In genomic region chr16:89389504-89390223, GRCh38 we compare ENCODE assay signal across 8 cellular contexts.
A peak's percentile ranks its signal among the peaks of the same experiment; 100 is the strongest.
DNase-seq lines count a peak whose midpoint lies in the region; ATAC-seq, FAIRE-seq and TF ChIP-seq lines count a peak whose summit lies in the region.
"Not testable (repeated sequence)": the region's sequence is repeated elsewhere in the genome, so short reads cannot be mapped to it uniquely, and the experiment has no call there.

No MANE protein-coding gene starts in this region.

- H3K27ac ChIP-seq in CD8-positive, alpha-beta memory T cell (ENCODE audit: low read depth, low read length); kidney (ENCODE audit: low read depth in 2 of 2, low read length in 2 of 2): not testable (repeated sequence)

- not testable (repeated sequence) for H3K4me3 Mint-ChIP-seq in CD14-positive monocyte; CD8-positive, alpha-beta memory T cell; activated CD4-positive, alpha-beta T cell treated with anti-CD3 and anti-CD28 coated beads for 36 hours; activated T-helper 2 cell treated with anti-CD3 and anti-CD28 coated beads, Interferon-gamma antibody, Interleukin-2, Interleukin-4, amounts not matched to agents 10 μg/mL and 5 μg/mL and 100 μg/mL, durations not matched to agents 14 hours and 24 hours and 36 hours (ENCODE audit: low read depth); activated naive CD8-positive, alpha-beta T cell treated with anti-CD3 and anti-CD28 coated beads, Interleukin-2, amount 10 ng/mL, durations not matched to agents 7 days and 5 days; progenitor cell of endocrine pancreas (ENCODE audit: low read depth)
- peak overlapping the region in 4 of 10 donors; percentile 11 to 20 (median 12) for H3K4me3 Mint-ChIP-seq in naive thymus-derived CD8-positive, alpha-beta T cell

- not testable (repeated sequence) for FAIRE-seq in kidney (lab: Jason Lieb, UNC)

- H3K27ac Mint-ChIP-seq in CD14-positive monocyte (peak overlapping the region in 4 of 7 donors; percentile 4 to 68 (median 42)), progenitor cell of endocrine pancreas (peak overlapping the region; percentile 83)
- peak overlapping the region; percentile 30 to 80 (median 60) for H3K27ac Mint-ChIP-seq in CD8-positive, alpha-beta memory T cell
- H3K27ac Mint-ChIP-seq in activated CD4-positive, alpha-beta T cell treated with anti-CD3 and anti-CD28 coated beads for 36 hours, result peak overlapping the region; percentile 3
- peak overlapping the region; percentile 42 for H3K27ac Mint-ChIP-seq in activated T-helper 2 cell treated with anti-CD3 and anti-CD28 coated beads, Interferon-gamma antibody, Interleukin-2, Interleukin-4, amounts not matched to agents 10 μg/mL and 5 μg/mL and 100 μg/mL, durations not matched to agents 14 hours and 24 hours and 36 hours
- H3K27ac Mint-ChIP-seq in activated naive CD8-positive, alpha-beta T cell treated with anti-CD3 and anti-CD28 coated beads, Interleukin-2, amount 10 ng/mL, durations not matched to agents 7 days and 5 days, result peak overlapping the region; percentile 4
- H3K27ac Mint-ChIP-seq in naive thymus-derived CD8-positive, alpha-beta T cell, result peak overlapping the region; percentile 57 to 92 (median 82)

- not testable (repeated sequence) for H3K9me3 ChIP-seq in CD8-positive, alpha-beta memory T cell (ENCODE audit: low read length); kidney (ENCODE audit: control insufficient read depth in 1 of 2, low read length in 2 of 2)

- not testable (repeated sequence) for TF ChIP-seq CTCF in CD14-positive monocyte (IDR thresholded peaks at IDR 0.05); kidney (IDR thresholded peaks at IDR 0.05; ENCODE audit: borderline replicate concordance, extremely low read depth, insufficient read depth); progenitor cell of endocrine pancreas (IDR thresholded peaks at IDR 0.05; ENCODE audit: unreplicated experiment)

- H3K27me3 Mint-ChIP-seq in CD14-positive monocyte (ENCODE audit: low read depth in 3 of 3); CD8-positive, alpha-beta memory T cell; activated CD4-positive, alpha-beta T cell treated with anti-CD3 and anti-CD28 coated beads for 36 hours; activated T-helper 2 cell treated with anti-CD3 and anti-CD28 coated beads, Interferon-gamma antibody, Interleukin-2, Interleukin-4, amounts not matched to agents 10 μg/mL and 5 μg/mL and 100 μg/mL, durations not matched to agents 14 hours and 24 hours and 36 hours (ENCODE audit: low read depth); activated naive CD8-positive, alpha-beta T cell treated with anti-CD3 and anti-CD28 coated beads, Interleukin-2, amount 10 ng/mL, durations not matched to agents 7 days and 5 days; naive thymus-derived CD8-positive, alpha-beta T cell; progenitor cell of endocrine pancreas: not testable (repeated sequence)

- H3K36me3 Mint-ChIP-seq in CD14-positive monocyte, result peaks cover 8 to 42% of the 10 kb centered on the region in 2 donors
- H3K36me3 Mint-ChIP-seq in CD8-positive, alpha-beta memory T cell, result peaks cover 4 to 41% (median 5%) of the 10 kb centered on the region in 3 donors
- H3K36me3 Mint-ChIP-seq in activated CD4-positive, alpha-beta T cell treated with anti-CD3 and anti-CD28 coated beads for 36 hours (ENCODE audit: low read depth), result peaks cover 34% of the 10 kb centered on the region
- peaks cover 36% of the 10 kb centered on the region for H3K36me3 Mint-ChIP-seq in activated T-helper 2 cell treated with anti-CD3 and anti-CD28 coated beads, Interferon-gamma antibody, Interleukin-2, Interleukin-4, amounts not matched to agents 10 μg/mL and 5 μg/mL and 100 μg/mL, durations not matched to agents 14 hours and 24 hours and 36 hours (ENCODE audit: low read depth)
- H3K36me3 Mint-ChIP-seq in activated naive CD8-positive, alpha-beta T cell treated with anti-CD3 and anti-CD28 coated beads, Interleukin-2, amount 10 ng/mL, durations not matched to agents 7 days and 5 days, result peaks cover 11% of the 10 kb centered on the region
- peaks cover 4 to 20% (median 5%) of the 10 kb centered on the region in 3 donors for H3K36me3 Mint-ChIP-seq in naive thymus-derived CD8-positive, alpha-beta T cell
- not testable (repeated sequence) for H3K36me3 Mint-ChIP-seq in progenitor cell of endocrine pancreas (ENCODE audit: insufficient read depth)

- peaks cover 61% of the 10 kb centered on the region for H3K4me1 ChIP-seq in CD8-positive, alpha-beta memory T cell (ENCODE audit: insufficient read depth, low read length)
- H3K4me1 ChIP-seq in kidney (ENCODE audit: control insufficient read depth in 1 of 2, insufficient read depth in 1 of 2, low read depth in 1 of 2, low read length in 2 of 2), result peaks cover 18 to 19% of the 10 kb centered on the region in 2 donors

- H3K27me3 ChIP-seq in CD8-positive, alpha-beta memory T cell (ENCODE audit: insufficient read depth, low read length, poor library complexity, severe bottlenecking), result not testable (repeated sequence)

- intact Hi-C loops in CD14-positive monocyte (cut with micrococcal nuclease); activated CD4-positive, alpha-beta T cell treated with anti-CD3 and anti-CD28 coated beads for 36 hours (cut with DNase I, micrococcal nuclease); kidney (cut with DNase I): not testable (repeated sequence)
- intact Hi-C loops in activated T-helper 2 cell treated with anti-CD3 and anti-CD28 coated beads, Interferon-gamma antibody, Interleukin-2, Interleukin-4, amounts not matched to agents 10 μg/mL and 5 μg/mL and 100 μg/mL, durations not matched to agents 14 hours and 24 hours and 36 hours (cut with micrococcal nuclease), result loop anchor here (2.0 kb wide), 1 partner anchor 29 kb away; no protein-coding TSS in a partner anchor

- CTCF ChIA-PET in CD8-positive, alpha-beta memory T cell (lab: Charles Lee); activated CD4-positive, alpha-beta T cell treated with anti-CD3 and anti-CD28 coated beads for 36 hours (lab: Charles Lee): not testable (repeated sequence)

- H3K4me3 ChIP-seq in CD8-positive, alpha-beta memory T cell (ENCODE audit: low read length); kidney (ENCODE audit: low read length in 2 of 2): not testable (repeated sequence)

- peaks cover 32% of the 10 kb centered on the region for H3K4me1 Mint-ChIP-seq in CD14-positive monocyte
- H3K4me1 Mint-ChIP-seq in CD8-positive, alpha-beta memory T cell, result peaks cover 70 to 83% (median 78%) of the 10 kb centered on the region in 3 donors
- H3K4me1 Mint-ChIP-seq in activated CD4-positive, alpha-beta T cell treated with anti-CD3 and anti-CD28 coated beads for 36 hours, result peaks cover 75% of the 10 kb centered on the region
- peaks cover 41% of the 10 kb centered on the region for H3K4me1 Mint-ChIP-seq in activated T-helper 2 cell treated with anti-CD3 and anti-CD28 coated beads, Interferon-gamma antibody, Interleukin-2, Interleukin-4, amounts not matched to agents 10 μg/mL and 5 μg/mL and 100 μg/mL, durations not matched to agents 14 hours and 24 hours and 36 hours (ENCODE audit: low read depth)
- peaks cover 31% of the 10 kb centered on the region for H3K4me1 Mint-ChIP-seq in activated naive CD8-positive, alpha-beta T cell treated with anti-CD3 and anti-CD28 coated beads, Interleukin-2, amount 10 ng/mL, durations not matched to agents 7 days and 5 days
- peaks cover 33 to 87% (median 76%) of the 10 kb centered on the region in 4 donors for H3K4me1 Mint-ChIP-seq in naive thymus-derived CD8-positive, alpha-beta T cell
- H3K4me1 Mint-ChIP-seq in progenitor cell of endocrine pancreas (ENCODE audit: low read depth), result peaks cover 12% of the 10 kb centered on the region

- POLR2A ChIA-PET in CD8-positive, alpha-beta memory T cell (lab: Charles Lee), result interaction anchor here (1.1 kb wide), 1 partner anchor 11 kb away, joined by 3 read pairs; no protein-coding TSS in a partner anchor
- POLR2A ChIA-PET in activated CD4-positive, alpha-beta T cell treated with anti-CD3 and anti-CD28 coated beads for 36 hours (lab: Charles Lee), result not testable (repeated sequence)
- POLR2A ChIA-PET in activated naive CD8-positive, alpha-beta T cell treated with anti-CD3 and anti-CD28 coated beads, Interleukin-2, amount 10 ng/mL, durations not matched to agents 7 days and 5 days (lab: Charles Lee), result interaction anchor here (0.8 kb wide), 1 partner anchor 10 kb away, joined by 3 read pairs; no protein-coding TSS in a partner anchor
- POLR2A ChIA-PET in naive thymus-derived CD8-positive, alpha-beta T cell (lab: Charles Lee), result interaction anchor here (0.6 to 1.8 kb wide), 2 partner anchors 52 to 100 kb away, joined by 4 to 8 read pairs; no protein-coding TSS in a partner anchor

- DNase-seq in CD14-positive monocyte (ENCODE audit: low spot score); CD8-positive, alpha-beta memory T cell; activated CD4-positive, alpha-beta T cell treated with anti-CD3 and anti-CD28 coated beads for 36 hours; activated T-helper 2 cell treated with anti-CD3 and anti-CD28 coated beads, Interferon-gamma antibody, Interleukin-2, Interleukin-4, amounts not matched to agents 10 μg/mL and 5 μg/mL and 100 μg/mL, durations not matched to agents 14 hours and 24 hours and 36 hours (ENCODE audit: low spot score); activated naive CD8-positive, alpha-beta T cell treated with anti-CD3 and anti-CD28 coated beads, Interleukin-2, amount 10 ng/mL, durations not matched to agents 7 days and 5 days; naive thymus-derived CD8-positive, alpha-beta T cell; progenitor cell of endocrine pancreas (ENCODE audit: low spot score, unreplicated experiment): not testable (repeated sequence)
- DNase-seq in kidney, result peak; percentile 8

- not testable (repeated sequence) for H3K36me3 ChIP-seq in CD8-positive, alpha-beta memory T cell (ENCODE audit: insufficient read depth, low read length); kidney (ENCODE audit: control insufficient read depth in 1 of 2, insufficient read depth in 2 of 2, low read length in 2 of 2)

- not testable (repeated sequence) for H3K9me3 Mint-ChIP-seq in CD14-positive monocyte; CD8-positive, alpha-beta memory T cell; activated CD4-positive, alpha-beta T cell treated with anti-CD3 and anti-CD28 coated beads for 36 hours (ENCODE audit: low read depth); activated T-helper 2 cell treated with anti-CD3 and anti-CD28 coated beads, Interferon-gamma antibody, Interleukin-2, Interleukin-4, amounts not matched to agents 10 μg/mL and 5 μg/mL and 100 μg/mL, durations not matched to agents 14 hours and 24 hours and 36 hours; activated naive CD8-positive, alpha-beta T cell treated with anti-CD3 and anti-CD28 coated beads, Interleukin-2, amount 10 ng/mL, durations not matched to agents 7 days and 5 days; naive thymus-derived CD8-positive, alpha-beta T cell; progenitor cell of endocrine pancreas (ENCODE audit: low read depth)

- ATAC-seq in activated CD4-positive, alpha-beta T cell treated with anti-CD3 and anti-CD28 coated beads for 36 hours; activated naive CD8-positive, alpha-beta T cell treated with anti-CD3 and anti-CD28 coated beads, Interleukin-2, amount 10 ng/mL, durations not matched to agents 7 days and 5 days (ENCODE audit: low read depth); naive thymus-derived CD8-positive, alpha-beta T cell: not testable (repeated sequence)

- H3K9ac ChIP-seq in kidney (ENCODE audit: low read length in 2 of 2), result not testable (repeated sequence)

Comparison
In these comparisons a context has a peak if more than half of its experiments do, and no peak if none do; other contexts are left out.
1. H3K27ac Mint-ChIP-seq: peak in every context shown above with its lines; median percentile 83 in progenitor cell of endocrine pancreas; 82 in naive thymus-derived CD8-positive, alpha-beta T cell; 60 in CD8-positive, alpha-beta memory T cell; 42 in CD14-positive monocyte; 42 in activated T-helper 2 cell treated with anti-CD3 and anti-CD28 coated beads, Interferon-gamma antibody, Interleukin-2, Interleukin-4, amounts not matched to agents 10 μg/mL and 5 μg/mL and 100 μg/mL, durations not matched to agents 14 hours and 24 hours and 36 hours; 4 in activated naive CD8-positive, alpha-beta T cell treated with anti-CD3 and anti-CD28 coated beads, Interleukin-2, amount 10 ng/mL, durations not matched to agents 7 days and 5 days; 3 in activated CD4-positive, alpha-beta T cell treated with anti-CD3 and anti-CD28 coated beads for 36 hours.